In the genomic region with DNA sequence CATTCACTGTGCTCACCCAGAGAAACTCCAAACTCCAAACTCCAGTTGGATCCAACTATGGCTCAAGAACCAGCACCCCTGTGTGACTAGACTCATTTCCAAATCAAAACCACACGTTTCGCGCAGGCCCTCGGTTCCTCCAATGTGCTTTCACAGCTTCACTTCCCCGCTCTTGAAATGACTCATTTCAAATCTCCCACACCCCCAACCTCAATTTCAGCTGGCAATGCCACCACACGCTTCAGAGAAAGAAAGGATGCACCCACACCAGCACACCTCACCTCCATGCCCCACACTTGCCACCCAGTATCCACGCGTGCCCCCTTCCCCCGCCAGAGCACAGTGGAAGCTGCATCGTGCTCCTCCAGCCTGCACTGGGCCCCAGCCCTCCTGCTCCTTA, we compare ENCODE assay signal across 1 cellular context.
TF ChIP-seq lines count a peak whose summit lies in the region.

No MANE protein-coding gene starts in this region.

TF ChIP-seq in GM12878, 131 proteins besides CTCF, POLR2A, EP300 and RAD21 (continued from another document and continues in another):
- no peak for TF ChIP-seq PRDM15 (CRISPR knock-in tag; IDR thresholded peaks at IDR 0.05)
- TF ChIP-seq CBX3 (IDR thresholded peaks at IDR 0.05; ENCODE audit: borderline replicate concordance, low read depth) = no peak
- no peak for TF ChIP-seq FOXK2 (IDR thresholded peaks at IDR 0.05)
- no peak for TF ChIP-seq SIN3A (IDR thresholded peaks at IDR 0.05; ENCODE audit: low read depth, low read length)
- TF ChIP-seq DPF2 (IDR thresholded peaks at IDR 0.05) = peak; percentile 76
- 0 out of 2 replicates have a peak, but pooled peaks have one; percentile 19 for TF ChIP-seq MEF2A (IDR thresholded peaks at IDR 0.05; ENCODE audit: insufficient read depth, low read depth, low read length)
- TF ChIP-seq NR2C2 (IDR thresholded peaks at IDR 0.05; ENCODE audit: borderline replicate concordance, control insufficient read depth, insufficient read length, low read depth) = no peak
- 0 out of 2 replicates have a peak, but pooled peaks have one; percentile 11 for TF ChIP-seq NR2F1 (conservative IDR thresholded peaks at IDR 0.05)
- TF ChIP-seq FOS (IDR thresholded peaks at IDR 0.05; ENCODE audit: borderline replicate concordance, extremely low read depth, insufficient read length) = no peak
- peak; percentile 56; the same call in 1 of the 2 replicates for TF ChIP-seq PAX5 (IDR thresholded peaks at IDR 0.05; ENCODE audit: borderline replicate concordance, low read depth, low read length)
- no peak for TF ChIP-seq SMAD1 (IDR thresholded peaks at IDR 0.05; ENCODE audit: low read depth, partially characterized antibody)
- no peak for TF ChIP-seq PAX8 (IDR thresholded peaks at IDR 0.05)
- no peak for TF ChIP-seq MYB (IDR thresholded peaks at IDR 0.05; ENCODE audit: borderline replicate concordance, low read depth, low read length)
- peak; percentile 99 for TF ChIP-seq IRF4 (IDR thresholded peaks at IDR 0.05; ENCODE audit: low read depth, low read length)
- no peak for TF ChIP-seq CHD4 (IDR thresholded peaks at IDR 0.05)
- TF ChIP-seq SKIL (IDR thresholded peaks at IDR 0.05; ENCODE audit: low read depth, poor library complexity, severe bottlenecking) = no peak
- no peak for TF ChIP-seq TARDBP (IDR thresholded peaks at IDR 0.05; ENCODE audit: borderline replicate concordance)
- no peak for TF ChIP-seq HCFC1 (IDR thresholded peaks at IDR 0.05; ENCODE audit: low read length)
- no peak for TF ChIP-seq CHD2 (IDR thresholded peaks at IDR 0.05; ENCODE audit: borderline replicate concordance, low read depth, low read length)
- TF ChIP-seq SUZ12 (IDR thresholded peaks at IDR 0.05; ENCODE audit: unreplicated experiment) = no peak
- TF ChIP-seq REST (IDR thresholded peaks at IDR 0.05; ENCODE audit: low read depth, low read length) = no peak
- TF ChIP-seq CREM (IDR thresholded peaks at IDR 0.05; ENCODE audit: low read depth) = peak; percentile 70
- TF ChIP-seq, protein P1, sequence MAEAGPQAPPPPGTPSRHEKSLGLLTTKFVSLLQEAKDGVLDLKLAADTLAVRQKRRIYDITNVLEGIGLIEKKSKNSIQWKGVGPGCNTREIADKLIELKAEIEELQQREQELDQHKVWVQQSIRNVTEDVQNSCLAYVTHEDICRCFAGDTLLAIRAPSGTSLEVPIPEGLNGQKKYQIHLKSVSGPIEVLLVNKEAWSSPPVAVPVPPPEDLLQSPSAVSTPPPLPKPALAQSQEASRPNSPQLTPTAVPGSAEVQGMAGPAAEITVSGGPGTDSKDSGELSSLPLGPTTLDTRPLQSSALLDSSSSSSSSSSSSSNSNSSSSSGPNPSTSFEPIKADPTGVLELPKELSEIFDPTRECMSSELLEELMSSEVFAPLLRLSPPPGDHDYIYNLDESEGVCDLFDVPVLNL (IDR thresholded peaks at IDR 0.05; ENCODE audit: low read depth, low read length) = no peak
- TF ChIP-seq RELA (IDR thresholded peaks at IDR 0.05; ENCODE audit: borderline replicate concordance, partially characterized antibody) = no peak
- TF ChIP-seq ESRRA (IDR thresholded peaks at IDR 0.05; ENCODE audit: low read length) = no peak
- TF ChIP-seq SP1 (IDR thresholded peaks at IDR 0.05; ENCODE audit: low read depth, low read length) = no peak
- TF ChIP-seq PML (IDR thresholded peaks at IDR 0.05; ENCODE audit: low read length) = no peak
- peak; percentile 84 for TF ChIP-seq IKZF1 (conservative IDR thresholded peaks at IDR 0.05)
- no peak for TF ChIP-seq SPI1 (IDR thresholded peaks at IDR 0.05; ENCODE audit: borderline replicate concordance, insufficient read depth, low read depth, low read length)
- TF ChIP-seq ZNF217 (IDR thresholded peaks at IDR 0.05) = no peak
- TF ChIP-seq, protein P2, sequence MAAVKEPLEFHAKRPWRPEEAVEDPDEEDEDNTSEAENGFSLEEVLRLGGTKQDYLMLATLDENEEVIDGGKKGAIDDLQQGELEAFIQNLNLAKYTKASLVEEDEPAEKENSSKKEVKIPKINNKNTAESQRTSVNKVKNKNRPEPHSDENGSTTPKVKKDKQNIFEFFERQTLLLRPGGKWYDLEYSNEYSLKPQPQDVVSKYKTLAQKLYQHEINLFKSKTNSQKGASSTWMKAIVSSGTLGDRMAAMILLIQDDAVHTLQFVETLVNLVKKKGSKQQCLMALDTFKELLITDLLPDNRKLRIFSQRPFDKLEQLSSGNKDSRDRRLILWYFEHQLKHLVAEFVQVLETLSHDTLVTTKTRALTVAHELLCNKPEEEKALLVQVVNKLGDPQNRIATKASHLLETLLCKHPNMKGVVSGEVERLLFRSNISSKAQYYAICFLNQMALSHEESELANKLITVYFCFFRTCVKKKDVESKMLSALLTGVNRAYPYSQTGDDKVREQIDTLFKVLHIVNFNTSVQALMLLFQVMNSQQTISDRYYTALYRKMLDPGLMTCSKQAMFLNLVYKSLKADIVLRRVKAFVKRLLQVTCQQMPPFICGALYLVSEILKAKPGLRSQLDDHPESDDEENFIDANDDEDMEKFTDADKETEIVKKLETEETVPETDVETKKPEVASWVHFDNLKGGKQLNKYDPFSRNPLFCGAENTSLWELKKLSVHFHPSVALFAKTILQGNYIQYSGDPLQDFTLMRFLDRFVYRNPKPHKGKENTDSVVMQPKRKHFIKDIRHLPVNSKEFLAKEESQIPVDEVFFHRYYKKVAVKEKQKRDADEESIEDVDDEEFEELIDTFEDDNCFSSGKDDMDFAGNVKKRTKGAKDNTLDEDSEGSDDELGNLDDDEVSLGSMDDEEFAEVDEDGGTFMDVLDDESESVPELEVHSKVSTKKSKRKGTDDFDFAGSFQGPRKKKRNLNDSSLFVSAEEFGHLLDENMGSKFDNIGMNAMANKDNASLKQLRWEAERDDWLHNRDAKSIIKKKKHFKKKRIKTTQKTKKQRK (IDR thresholded peaks at IDR 0.05; ENCODE audit: low read depth, low read length) = no peak
- peak; percentile 46; the same call in 1 of the 2 replicates for TF ChIP-seq ZNF24 (IDR thresholded peaks at IDR 0.05)
- TF ChIP-seq ATF7 (IDR thresholded peaks at IDR 0.05; ENCODE audit: low read depth) = 0 out of 2 replicates have a peak, but pooled peaks have one; percentile 24
- TF ChIP-seq EZH2 (IDR thresholded peaks at IDR 0.05; ENCODE audit: borderline replicate concordance, control insufficient read depth, low read depth, low read length) = no peak
- no peak for TF ChIP-seq NFYA (IDR thresholded peaks at IDR 0.05; ENCODE audit: borderline replicate concordance, low read depth, low read length)
- no peak for TF ChIP-seq ZNF687 (IDR thresholded peaks at IDR 0.05)
- TF ChIP-seq WRNIP1 (IDR thresholded peaks at IDR 0.05; ENCODE audit: borderline replicate concordance, low read depth, low read length) = no peak
- TF ChIP-seq ZBTB33 (IDR thresholded peaks at IDR 0.05) = no peak
- TF ChIP-seq YY1 (IDR thresholded peaks at IDR 0.05; ENCODE audit: low read depth, low read length) = 0 out of 2 replicates have a peak, but pooled peaks have one; percentile 26
- TF ChIP-seq SMAD5 (IDR thresholded peaks at IDR 0.05; ENCODE audit: low read depth) = no peak
- TF ChIP-seq CEBPB (IDR thresholded peaks at IDR 0.05; ENCODE audit: borderline replicate concordance in 1 of 2, low read depth in 2 of 2, low read length in 2 of 2) = no peak
